22 cellular contexts compared by ENCODE assay signal in genomic region chr18:49066977-49067556, GRCh38.
"Had no signal": no experiment of that assay in that cellular context is flagged by ENCODE, and none has a peak within 500 bp of the region (broad histone marks: within the 10 kb centered on the region; RNA-seq: fewer than 3 reads in every experiment).

No MANE protein-coding gene starts in this region.

- DNase-seq: activated B cell treated with CpG ODN at 0.5 μM for 24 hours; activated CD4-positive, alpha-beta T cell treated with anti-CD3 and anti-CD28 coated beads for 48 hours; activated CD8-positive, alpha-beta memory T cell treated with anti-CD3 and anti-CD28 coated beads, Interleukin-2, amount 50 U/mL, for 4 hours; activated gamma-delta T cell; activated T-cell treated with anti-CD3 and anti-CD28 coated beads, Interleukin-2, amount 50 U/mL, for 4 hours; amygdala; central memory CD4-positive, alpha-beta T cell; erythroblast; foreskin melanocyte; head of caudate nucleus; left lung; sigmoid colon; stimulated activated CD4-positive, alpha-beta T cell treated with anti-CD3 and anti-CD28 coated beads, Interleukin-4, amount 100 ng/mL, for 24 hours; stimulated activated naive B cell treated with anti-CD40 and anti-IgM and Interleukin-4, amounts not matched to agents 10 μg/mL and 1 μg/mL and 100 μg/mL, for 72 hours; SW 1271; T-helper 9 cell had no signal

- H3K4me1 ChIP-seq: sigmoid colon had no signal

- H3K36me3 ChIP-seq: left lung, sigmoid colon, thoracic aorta had no signal

- H3K27me3 ChIP-seq: left lung, sigmoid colon had no signal

- FAIRE-seq: colon had no signal

- H3K36me3 Mint-ChIP-seq: brain; mesothelial cell of epicardium; natural killer cell treated with Interleukin-12 subunit alpha and Interleukin-12 subunit beta and Interleukin-15 and Interleukin-18, amount 100 ng/mL, for 72 hours had no signal

- H3K4me3 ChIP-seq: left lung, sigmoid colon, thoracic aorta had no signal

- H3K27ac Mint-ChIP-seq: activated B cell treated with CpG ODN at 0.5 μM for 24 hours; activated naive CD8-positive, alpha-beta T cell; brain; mesothelial cell of epicardium; natural killer cell treated with Interleukin-12 subunit alpha and Interleukin-12 subunit beta and Interleukin-15 and Interleukin-18, amount 100 ng/mL, for 72 hours; stimulated activated naive B cell treated with anti-CD40 and anti-IgM and Interleukin-4, amounts not matched to agents 10 μg/mL and 1 μg/mL and 100 μg/mL, for 72 hours had no signal

- H3K4me3 Mint-ChIP-seq: activated B cell treated with CpG ODN at 0.5 μM for 24 hours; activated naive CD8-positive, alpha-beta T cell; activated T-cell treated with anti-CD3 and anti-CD28 coated beads, Interleukin-2, amount 50 U/mL, for 4 hours; brain; mesothelial cell of epicardium; natural killer cell treated with Interleukin-12 subunit alpha and Interleukin-12 subunit beta and Interleukin-15 and Interleukin-18, amount 100 ng/mL, for 72 hours; stimulated activated naive B cell treated with anti-CD40 and anti-IgM and Interleukin-4, amounts not matched to agents 10 μg/mL and 1 μg/mL and 100 μg/mL, for 72 hours had no signal

- H3K4me1 Mint-ChIP-seq: activated B cell treated with CpG ODN at 0.5 μM for 24 hours had no signal

- H3K9me3 Mint-ChIP-seq: activated B cell treated with CpG ODN at 0.5 μM for 24 hours; activated T-cell treated with anti-CD3 and anti-CD28 coated beads, Interleukin-2, amount 50 U/mL, for 4 hours; brain; mesothelial cell of epicardium; natural killer cell treated with Interleukin-12 subunit alpha and Interleukin-12 subunit beta and Interleukin-15 and Interleukin-18, amount 100 ng/mL, for 72 hours; stimulated activated naive B cell treated with anti-CD40 and anti-IgM and Interleukin-4, amounts not matched to agents 10 μg/mL and 1 μg/mL and 100 μg/mL, for 72 hours had no signal

- H3K27me3 Mint-ChIP-seq: activated B cell treated with CpG ODN at 0.5 μM for 24 hours; activated naive CD8-positive, alpha-beta T cell; natural killer cell treated with Interleukin-12 subunit alpha and Interleukin-12 subunit beta and Interleukin-15 and Interleukin-18, amount 100 ng/mL, for 72 hours; stimulated activated naive B cell treated with anti-CD40 and anti-IgM and Interleukin-4, amounts not matched to agents 10 μg/mL and 1 μg/mL and 100 μg/mL, for 72 hours had no signal

- ATAC-seq: activated T-cell treated with anti-CD3 and anti-CD28 coated beads, Interleukin-2, amount 50 U/mL, for 4 hours; left lung; natural killer cell treated with Interleukin-12 subunit alpha and Interleukin-12 subunit beta and Interleukin-15 and Interleukin-18, amount 100 ng/mL, for 72 hours; stimulated activated naive B cell treated with anti-CD40 and anti-IgM and Interleukin-4, amounts not matched to agents 10 μg/mL and 1 μg/mL and 100 μg/mL, for 72 hours had no signal

- H3K9me3 ChIP-seq: left lung, sigmoid colon, thoracic aorta had no signal
